ENCODE assay signal across 6 cellular contexts in the genomic region with DNA sequence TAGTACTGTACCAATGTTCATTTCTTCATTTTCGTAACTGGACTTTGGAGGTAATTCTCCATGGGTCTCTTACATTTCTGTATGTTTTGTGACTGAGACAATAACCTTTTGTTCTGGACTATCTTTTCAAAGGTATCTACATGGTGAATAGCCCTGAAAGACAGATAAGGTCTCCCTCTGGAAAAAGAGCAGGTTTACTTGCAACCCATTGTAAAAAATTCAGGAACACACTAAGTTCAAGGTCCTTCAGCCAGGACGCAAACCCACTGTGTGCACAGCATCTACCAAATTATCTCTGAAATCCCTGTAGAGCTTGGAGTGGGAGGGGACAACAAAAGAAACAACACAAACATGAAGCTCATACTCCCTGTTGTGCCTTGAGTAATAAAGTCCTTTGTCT.
"Had no signal": no experiment of that assay in that cellular context is flagged by ENCODE, and none has a peak within 500 bp of the region (broad histone marks: within the 10 kb centered on the region; RNA-seq: fewer than 3 reads in every experiment).

No MANE protein-coding gene starts in this region.

- FAIRE-seq: G401.6, GM12878, GM12892, GM19239 had no signal

- DNase-seq: GDM1, GF-D8 had no signal

- H3K4me3 ChIP-seq: GM12878 had no signal

- ATAC-seq: GM12878 had no signal
